In genomic region chr12:122022393-122023338, GRCh38 we compare ENCODE assay signal across 8 cellular contexts. TPM values are rescaled to one million over a fixed set of nuclear protein-coding genes. Genes with fewer than 3 reads are reported as not detected.
DNase-seq lines count a peak whose midpoint lies in the region; ATAC-seq and TF ChIP-seq lines count a peak whose summit lies in the region.

No MANE protein-coding gene starts in this region.

- ATAC-seq in CD8-positive, alpha-beta T cell: peak; percentile 50
- ATAC-seq in naive B cell (ENCODE audit: low read depth in 2 of 2) (peak; percentile 27 to 35), aorta (ENCODE audit: low FRiP score) (peak; percentile 17), GM19463 (IDR thresholded peaks at IDR 0.05; ENCODE audit: unreplicated experiment) (no peak), HG03139 (IDR thresholded peaks at IDR 0.05; ENCODE audit: unreplicated experiment) (no peak)

- H3K36me3 ChIP-seq in CD8-positive, alpha-beta T cell (ENCODE audit: insufficient read depth, low read length): no peaks in the 10 kb centered on the region
- H3K36me3 ChIP-seq in fibroblast of lung (ENCODE audit: control insufficient read depth, insufficient read depth, low read length) (no peaks in the 10 kb centered on the region), aorta (ENCODE audit: control insufficient read depth in 1 of 2, insufficient read depth in 2 of 2, low read length in 1 of 2) (no peaks in the 10 kb centered on the region)

- DNase-seq in CD8-positive, alpha-beta T cell: peak in 2 of 7 experiments; percentile 37 to 46
- DNase-seq in HL-60 (ENCODE audit: low read depth in 1 of 2, low spot score in 1 of 2) (peak in 1 of 2 experiments; percentile 34), fibroblast of lung (ENCODE audit: low read depth in 2 of 2) (peak in 1 of 2 donors; percentile 25), naive B cell (peak; percentile 55), aorta (peak in 1 of 2 donors; percentile 56)
- DNase-seq in activated CD8-positive, alpha-beta memory T cell treated with anti-CD3 and anti-CD28 coated beads, Interleukin-2, amount 50 U/mL, for 48 hours: peak; percentile 69

- POLR2A ChIA-PET in CD8-positive, alpha-beta T cell (lab: Charles Lee): interaction anchor here (0.6 to 1.6 kb wide), 5 partner anchors 10 to 228 kb away, joined by 3 to 6 read pairs (median 3); no protein-coding TSS in a partner anchor

- H3K27ac ChIP-seq in CD8-positive, alpha-beta T cell (ENCODE audit: low read depth, low read length): no peak overlapping the region
- peak overlapping the region; percentile 45 for H3K27ac ChIP-seq in HL-60 (replicated peaks)
- peak overlapping the region; percentile 68 for H3K27ac ChIP-seq in fibroblast of lung (ENCODE audit: insufficient read depth, low read length)
- peak overlapping the region; percentile 61 to 62 for H3K27ac ChIP-seq in aorta (ENCODE audit: low read depth in 1 of 2, low read length in 2 of 2)

- H3K4me1 Mint-ChIP-seq in CD8-positive, alpha-beta T cell (ENCODE audit: low read depth): peaks cover 15% of the 10 kb centered on the region
- H3K4me1 Mint-ChIP-seq in naive B cell: peaks cover 29 to 69% (median 67%) of the 10 kb centered on the region in 3 donors

- H2AFZ ChIP-seq in fibroblast of lung (ENCODE audit: low read length): peak overlapping the region; percentile 51

- H3K4me3 ChIP-seq in CD8-positive, alpha-beta T cell (ENCODE audit: low read depth, low read length): peak overlapping the region; percentile 57
- H3K4me3 ChIP-seq in HL-60 (replicated peaks; ENCODE audit: insufficient read depth, low read length) (peak overlapping the region; percentile 57), fibroblast of lung (replicated peaks in 1 of 4; ENCODE audit: control extremely low read depth in 1 of 4, insufficient read depth in 1 of 4, low read depth in 3 of 4, low read length in 4 of 4) (peak overlapping the region; percentile 48 to 77 (median 72)), aorta (ENCODE audit: low read length in 2 of 2) (peak overlapping the region; percentile 96)

- H3K27me3 ChIP-seq in CD8-positive, alpha-beta T cell (ENCODE audit: insufficient read depth, low read length): no peaks in the 10 kb centered on the region
- H3K27me3 ChIP-seq in HL-60 (ENCODE audit: insufficient read depth, poor library complexity, severe bottlenecking) (no peaks in the 10 kb centered on the region), fibroblast of lung (ENCODE audit: control insufficient read depth, insufficient read depth, low read length) (no peaks in the 10 kb centered on the region), aorta (ENCODE audit: control insufficient read depth in 1 of 2, insufficient read depth in 2 of 2, low read length in 1 of 2) (no peaks in the 10 kb centered on the region)

- TF ChIP-seq CTCF in CD8-positive, alpha-beta T cell (IDR thresholded peaks at IDR 0.05): no peak
- TF ChIP-seq CTCF in HL-60 (IDR thresholded peaks at IDR 0.05; ENCODE audit: insufficient read depth, low read length) (no peak), fibroblast of lung (conservative IDR thresholded peaks at IDR 0.05 in 1 of 2, IDR thresholded peaks at IDR 0.05 in 1 of 2; ENCODE audit: low read depth in 1 of 2, low read length in 2 of 2) (no peak)

- peak overlapping the region; percentile 66 for H3K27ac Mint-ChIP-seq in CD8-positive, alpha-beta T cell
- peak overlapping the region; percentile 91 to 99 (median 95) for H3K27ac Mint-ChIP-seq in naive B cell

- H3K9me3 ChIP-seq in CD8-positive, alpha-beta T cell (ENCODE audit: low read length): no peaks in the 10 kb centered on the region
- H3K9me3 ChIP-seq in fibroblast of lung (ENCODE audit: control insufficient read depth, insufficient read depth, low read depth, low read length) (no peaks in the 10 kb centered on the region), aorta (ENCODE audit: control insufficient read depth, low read length) (no peaks in the 10 kb centered on the region)

- H3K4me1 ChIP-seq in CD8-positive, alpha-beta T cell (ENCODE audit: insufficient read depth, low read length): peaks cover 18% of the 10 kb centered on the region
- H3K4me1 ChIP-seq in fibroblast of lung (ENCODE audit: control insufficient read depth, extremely low read depth, insufficient read depth, low read length) (peaks cover 11% of the 10 kb centered on the region), aorta (ENCODE audit: control insufficient read depth in 1 of 2, insufficient read depth in 2 of 2, low read length in 2 of 2) (peaks cover 0 to 1% of the 10 kb centered on the region in 2 donors)

- H3K9me3 Mint-ChIP-seq in CD8-positive, alpha-beta T cell: peaks cover 3% of the 10 kb centered on the region
- H3K9me3 Mint-ChIP-seq in naive B cell: peaks cover 0 to 7% (median 1%) of the 10 kb centered on the region in 7 donors

- CTCF ChIA-PET in CD8-positive, alpha-beta T cell (lab: Charles Lee): interaction anchor here (0.6 to 1.6 kb wide), 2 partner anchors 12 to 105 kb away, joined by 3 to 7 read pairs; partner anchors contain the start of gene CFAP251

- peaks cover 4% of the 10 kb centered on the region for H3K27me3 Mint-ChIP-seq in CD8-positive, alpha-beta T cell (ENCODE audit: low read depth)
- no peaks in the 10 kb centered on the region for H3K27me3 Mint-ChIP-seq in naive B cell

- peak overlapping the region; percentile 96 for H3K4me2 ChIP-seq in fibroblast of lung (ENCODE audit: extremely low read depth, insufficient read depth, low read length)

- no peaks in the 10 kb centered on the region for H4K20me1 ChIP-seq in fibroblast of lung (ENCODE audit: control insufficient read depth, extremely low read depth, insufficient read depth, low read length)

- peaks cover 5% of the 10 kb centered on the region for H3K36me3 Mint-ChIP-seq in CD8-positive, alpha-beta T cell
- peaks cover 0 to 20% of the 10 kb centered on the region in 2 donors for H3K36me3 Mint-ChIP-seq in naive B cell

- peaks cover 16% of the 10 kb centered on the region for H3K79me2 ChIP-seq in fibroblast of lung (ENCODE audit: control insufficient read depth, insufficient read depth, low read length)

- H3K4me3 Mint-ChIP-seq in CD8-positive, alpha-beta T cell: peak overlapping the region; percentile 83
- H3K4me3 Mint-ChIP-seq in naive B cell: peak overlapping the region; percentile 92 to 98 (median 96)

- intact Hi-C loops in CD8-positive, alpha-beta T cell (cut with DNase I, micrococcal nuclease): loop anchor here in 1 of 2 experiments (2.0 kb wide), 1 partner anchor 104 kb away; the partner anchor contains the start of gene CFAP251
- intact Hi-C loops in aorta (cut with DNase I): loop anchor here (2.0 to 5.0 kb wide), 2 partner anchors 105 to 106 kb away; partner anchors contain the start of gene CFAP251 (in 1 of the 2)

- peak overlapping the region; percentile 68 for H3K9ac ChIP-seq in fibroblast of lung (ENCODE audit: insufficient read depth, low read length)

- 0% methylated on average over 72 to 124 of the region's 124 CpGs for WGBS in aorta, 2 donors

RNA-seq across cellular contexts. Expression of gene BCL7A, which starts 1.0 kb away (rescaled TPM):
- 1 to 10 TPM; 6.8 to 7.8 TPM for total RNA-seq in CD8-positive, alpha-beta T cell
- total RNA-seq in fibroblast of lung: 4.9 and 7.4 TPM in 2 replicates
- 3.8 and 8.0 TPM in 2 replicates for polyA plus RNA-seq in fibroblast of lung
- polyA plus RNA-seq in fibroblast of lung (2012): 3.8 and 6.5 TPM in 2 replicates
- polyA minus RNA-seq in fibroblast of lung (ENCODE audit: low replicate concordance): 7.7 and 7.8 TPM in 2 replicates
- 100 to 1,000 TPM in 3 of 6 donors, 10 to 100 TPM in 3; 65.2 to 135 (median 87.0) TPM for polyA plus RNA-seq in naive B cell (ENCODE audit: low read depth in 6 of 6)
- 1 to 10 TPM; 6.2 to 6.3 TPM for total RNA-seq in aorta
- 1 to 10 TPM; 1.1 to 2.7 TPM for polyA plus RNA-seq in aorta

RNA-seq across cellular contexts. Expression of gene MLXIP, which starts 55.9 kb away (rescaled TPM):
- 100 to 1,000 TPM; 117 to 132 TPM for total RNA-seq in CD8-positive, alpha-beta T cell
- total RNA-seq in fibroblast of lung (12.6 and 17.0 TPM in 2 replicates), aorta (10 to 100 TPM; 49.8 to 65.1 TPM)
- polyA plus RNA-seq in fibroblast of lung (6.6 and 10.1 TPM in 2 replicates), naive B cell (ENCODE audit: low read depth in 6 of 6) (10 to 100 TPM in 4 of 6 donors, 1 to 10 TPM in 2; 8.5 to 30.4 (median 11.0) TPM), aorta (10 to 100 TPM; 10.3 to 39.0 TPM)
- polyA plus RNA-seq in fibroblast of lung (2012): 16.8 and 17.2 TPM in 2 replicates
- polyA minus RNA-seq in fibroblast of lung (ENCODE audit: low replicate concordance): 32.6 and 47.8 TPM in 2 replicates

Comparison
In these comparisons a context has a peak if more than half of its experiments do, and no peak if none do; other contexts are left out.
1. ATAC-seq: peak in CD8-positive, alpha-beta T cell (single experiment), naive B cell (2 of 2) and aorta (single experiment); none in GM19463 (single experiment) and HG03139 (single experiment).
2. Peak in every context shown above with its lines, with median percentiles within 50 percentile points of each other: H3K4me3 ChIP-seq.